In genomic region chr11:65505434-65506315, GRCh38 we compare ENCODE assay signal across 8 cellular contexts. TPM values are rescaled to one million over a fixed set of nuclear protein-coding genes. Genes with fewer than 3 reads are reported as not detected.
DNase-seq lines count a peak whose midpoint lies in the region; ATAC-seq and TF ChIP-seq lines count a peak whose summit lies in the region.

No MANE protein-coding gene starts in this region.

- 23 to 24% methylated on average over 13 of the region's 13 CpGs for WGBS in body of pancreas, 2 donors
- 65% methylated on average over 6 of the region's 13 CpGs for WGBS in mesenchymal stem cell

- no peaks in the 10 kb centered on the region for H3K79me1 ChIP-seq in mesenchymal stem cell (replicated peaks; ENCODE audit: low read length, poor library complexity, severe bottlenecking)

- H3K4me1 ChIP-seq in body of pancreas (peaks cover 43% of the 10 kb centered on the region), mesenchymal stem cell (ENCODE audit: control insufficient read depth, insufficient read depth, low read depth, low read length) (peaks cover 5% of the 10 kb centered on the region)

- no peaks in the 10 kb centered on the region for H3K27me3 ChIP-seq in body of pancreas
- no peaks in the 10 kb centered on the region for H3K27me3 ChIP-seq in mesenchymal stem cell (ENCODE audit: control insufficient read depth in 1 of 2, insufficient read depth in 1 of 2, low read length in 2 of 2)

- TF ChIP-seq POLR2A in body of pancreas (IDR thresholded peaks at IDR 0.05): peak; percentile 7 to 65 (median 30)

- ATAC-seq in body of pancreas (no peak), GM21360 (IDR thresholded peaks at IDR 0.05; ENCODE audit: unreplicated experiment) (no peak)

- no peak overlapping the region for H3K4me3 Mint-ChIP-seq in activated T-cell treated with anti-CD3 and anti-CD28 coated beads, Interleukin-2, amount 50 U/mL, for 24 hours

- POLR2A ChIA-PET in GM10248 (lab: Yijun Ruan, JAX): interaction anchor here (0.6 to 25.7 kb wide), 49 partner anchors 7 to 961 kb away, joined by 3 to 620 read pairs (median 5); partner anchors contain the start of genes CD248, DPF2, EHBP1L1 and FRMD8

- no peaks in the 10 kb centered on the region for H3K36me3 Mint-ChIP-seq in activated T-cell treated with anti-CD3 and anti-CD28 coated beads, Interleukin-2, amount 50 U/mL, for 24 hours (ENCODE audit: low read depth)

- no peak overlapping the region for H2BK120ac ChIP-seq in mesenchymal stem cell (ENCODE audit: low read depth, low read length)

- peak overlapping the region; percentile 98 for H3K9ac ChIP-seq in mesenchymal stem cell (ENCODE audit: low read length)

- H3K4me1 Mint-ChIP-seq in activated T-cell treated with anti-CD3 and anti-CD28 coated beads, Interleukin-2, amount 50 U/mL, for 24 hours (ENCODE audit: low read depth): peaks cover 54% of the 10 kb centered on the region

- CTCF ChIA-PET in GM10248 (lab: Yijun Ruan, JAX): interaction anchor here (1.0 to 6.5 kb wide), 19 partner anchors 8 to 231 kb away, joined by 3 to 72 read pairs (median 4); partner anchors contain the start of genes DPF2, FAM89B and MALAT1

- no peaks in the 10 kb centered on the region for H3K27me3 Mint-ChIP-seq in activated T-cell treated with anti-CD3 and anti-CD28 coated beads, Interleukin-2, amount 50 U/mL, for 24 hours

- no peak for DNase-seq in AG09309 (ENCODE audit: low read depth)
- peak; percentile 70 for DNase-seq in HT-29 (ENCODE audit: low spot score)
- DNase-seq in body of pancreas: peak in 2 of 4 donors; percentile 42 to 47
- DNase-seq in mesenchymal stem cell: peak; percentile 62
- DNase-seq in GM10266 (ENCODE audit: extremely low spot score): no peak
- DNase-seq in activated T-cell treated with anti-CD3 and anti-CD28 coated beads, Interleukin-2, amount 50 U/mL, for 24 hours: no peak
- DNase-seq in GM10248 (ENCODE audit: extremely low spot score): no peak

- H3K9me3 Mint-ChIP-seq in activated T-cell treated with anti-CD3 and anti-CD28 coated beads, Interleukin-2, amount 50 U/mL, for 24 hours: no peaks in the 10 kb centered on the region

- H3K23ac ChIP-seq in mesenchymal stem cell (ENCODE audit: low read length in 2 of 2): no peak overlapping the region

- intact Hi-C loops in body of pancreas (cut with DNase I): no loop called here

- H3K18ac ChIP-seq in mesenchymal stem cell (ENCODE audit: low read depth in 1 of 2, low read length in 2 of 2): peak overlapping the region in 1 of 2 experiments; percentile 37

- H3K9me3 ChIP-seq in body of pancreas (no peaks in the 10 kb centered on the region), mesenchymal stem cell (ENCODE audit: control insufficient read depth, low read length) (no peaks in the 10 kb centered on the region)

- no peak overlapping the region for H2BK15ac ChIP-seq in mesenchymal stem cell (ENCODE audit: low read depth, poor library complexity, severe bottlenecking)

- no peak overlapping the region for H4K8ac ChIP-seq in mesenchymal stem cell (ENCODE audit: low read length)

- no peak for TF ChIP-seq CTCF in AG09309 (IDR thresholded peaks at IDR 0.05; ENCODE audit: control insufficient read depth, insufficient read depth, low read depth, low read length, missing control alignments)
- no peak for TF ChIP-seq CTCF in body of pancreas (IDR thresholded peaks at IDR 0.05)
- no peak for TF ChIP-seq CTCF in GM10266 (IDR thresholded peaks at IDR 0.05; ENCODE audit: control insufficient read depth, insufficient read depth, low read depth, missing control alignments)
- TF ChIP-seq CTCF in GM10248 (IDR thresholded peaks at IDR 0.05; ENCODE audit: control extremely low read depth, extremely low read depth, low read depth, missing control alignments): no peak

- H3K4me2 ChIP-seq in mesenchymal stem cell (ENCODE audit: low read length, poor library complexity, severe bottlenecking): peak overlapping the region; percentile 69

- peak overlapping the region in 1 of 2 experiments; percentile 7 for H3K4ac ChIP-seq in mesenchymal stem cell (ENCODE audit: low read depth in 1 of 2, low read length in 2 of 2)

- peak overlapping the region in 1 of 2 experiments; percentile 23 for H3K14ac ChIP-seq in mesenchymal stem cell (ENCODE audit: low read length in 2 of 2)

- H2AK5ac ChIP-seq in mesenchymal stem cell (ENCODE audit: low read length, severe bottlenecking): no peak overlapping the region

- H3K27ac ChIP-seq in body of pancreas: peak overlapping the region; percentile 20 to 99 (median 98)
- H3K27ac ChIP-seq in mesenchymal stem cell (ENCODE audit: low read length, poor library complexity, severe bottlenecking): peak overlapping the region; percentile 91

- peak overlapping the region; percentile 74 for H3K4me3 ChIP-seq in AG09309 (ENCODE audit: control insufficient read depth, low read depth, low read length)
- peak overlapping the region in 1 of 2 donors; percentile 0 for H3K4me3 ChIP-seq in body of pancreas
- H3K4me3 ChIP-seq in mesenchymal stem cell (ENCODE audit: insufficient read depth in 1 of 2, low read depth in 1 of 2, low read length in 2 of 2): peak overlapping the region; percentile 61 to 90

- H4K91ac ChIP-seq in mesenchymal stem cell (ENCODE audit: low read length): no peak overlapping the region

- H2BK12ac ChIP-seq in mesenchymal stem cell (ENCODE audit: low read length in 2 of 2): no peak overlapping the region

- H3K36me3 ChIP-seq in body of pancreas (replicated peaks in 1 of 2; ENCODE audit: insufficient read depth in 1 of 2, low read depth in 2 of 2) (peaks cover 12 to 15% of the 10 kb centered on the region in 2 donors), mesenchymal stem cell (ENCODE audit: control insufficient read depth in 1 of 2, insufficient read depth in 2 of 2, low read depth in 1 of 2, low read length in 2 of 2) (peaks cover 15 to 65% of the 10 kb centered on the region in 2 experiments)

- H2AFZ ChIP-seq in mesenchymal stem cell (ENCODE audit: low read depth, low read length): no peak overlapping the region

- no peak overlapping the region for H3K27ac Mint-ChIP-seq in activated T-cell treated with anti-CD3 and anti-CD28 coated beads, Interleukin-2, amount 50 U/mL, for 24 hours

- H2BK5ac ChIP-seq in mesenchymal stem cell (ENCODE audit: low read depth, low read length, poor library complexity, severe bottlenecking): no peak overlapping the region

RNA-seq across cellular contexts. Expression of gene MALAT1, which starts 6.8 kb away (rescaled TPM):
- total RNA-seq in HT-29 (2014; rRNA removed; shearing (Covaris generic)): 1,827 and 2,040 TPM in 2 replicates
- total RNA-seq in body of pancreas: over 10,000 TPM; 10,129 to 14,092 TPM
- polyA plus RNA-seq in mesenchymal stem cell (2013, experiment 1 of 2): 972 TPM
- 756 TPM for polyA plus RNA-seq in mesenchymal stem cell (2013, experiment 2 of 2)

RNA-seq across cellular contexts. Expression of gene SCYL1, which starts 19.2 kb away (rescaled TPM):
- 177 and 182 TPM in 2 replicates for total RNA-seq in HT-29 (2014; rRNA removed; shearing (Covaris generic))
- total RNA-seq in body of pancreas: 10 to 100 TPM; 55.0 to 62.3 TPM
- 114 TPM for polyA plus RNA-seq in mesenchymal stem cell (2013, experiment 1 of 2)
- 115 TPM for polyA plus RNA-seq in mesenchymal stem cell (2013, experiment 2 of 2)

RNA-seq across cellular contexts. Expression of gene LTBP3, which starts 52.5 kb away (rescaled TPM):
- 146 and 164 TPM in 2 replicates for total RNA-seq in HT-29 (2014; rRNA removed; shearing (Covaris generic))
- total RNA-seq in body of pancreas: 100 to 1,000 TPM; 131 to 330 TPM
- 52.8 TPM for polyA plus RNA-seq in mesenchymal stem cell (2013, experiment 1 of 2)
- polyA plus RNA-seq in mesenchymal stem cell (2013, experiment 2 of 2): 46.9 TPM

Comparison
In these comparisons a context has a peak if more than half of its experiments do, and no peak if none do; other contexts are left out.
1. DNase-seq: peak in HT-29 (single experiment) and mesenchymal stem cell (single experiment); none in AG09309 (single experiment), GM10266 (single experiment), activated T-cell treated with anti-CD3 and anti-CD28 coated beads, Interleukin-2, amount 50 U/mL, for 24 hours (single experiment) and GM10248 (single experiment).